ENCODE assay signal across 1 cellular context in genomic region chr1:26368486-26368885, GRCh38.
TF ChIP-seq lines count a peak whose summit lies in the region.

No MANE protein-coding gene starts in this region.

TF ChIP-seq in K562, 482 proteins besides CTCF, POLR2A, EP300 and RAD21:
- peak; percentile 62 for TF ChIP-seq RBM25 (IDR thresholded peaks at IDR 0.05; ENCODE audit: low read depth, low read length, severe bottlenecking)
- TF ChIP-seq ZNF121 (CRISPR knock-in tag; conservative IDR thresholded peaks at IDR 0.05), result peak; percentile 58
- TF ChIP-seq CBFA2T2 (conservative IDR thresholded peaks at IDR 0.05), result no peak
- TF ChIP-seq PREB (CRISPR knock-in tag; IDR thresholded peaks at IDR 0.05), result no peak
- peak; percentile 77 for TF ChIP-seq BCOR (IDR thresholded peaks at IDR 0.05)
- TF ChIP-seq KDM1A (IDR thresholded peaks at IDR 0.05), result peak in 1 of 2 experiments; percentile 31; a peak in 1 of 4 replicates
- TF ChIP-seq MNT (conservative IDR thresholded peaks at IDR 0.05), result no peak
- TF ChIP-seq CHD4 (IDR thresholded peaks at IDR 0.05; ENCODE audit: insufficient read depth, insufficient replicate concordance, low read depth, low read length, poor library complexity, severe bottlenecking), result peak; percentile 50
- TF ChIP-seq ELK1 (CRISPR knock-in tag; IDR thresholded peaks at IDR 0.05), result no peak
- TF ChIP-seq E2F6 (IDR thresholded peaks at IDR 0.05; ENCODE audit: borderline replicate concordance in 1 of 2, extremely low read depth in 1 of 2, insufficient read depth in 1 of 2, insufficient read length in 1 of 2, low read depth in 1 of 2, low read length in 1 of 2, poor library complexity in 1 of 2, severe bottlenecking in 1 of 2), result no peak
- no peak for TF ChIP-seq ZNF174 (CRISPR knock-in tag; IDR thresholded peaks at IDR 0.05)
- TF ChIP-seq ZNF586 (CRISPR knock-in tag; conservative IDR thresholded peaks at IDR 0.05), result no peak
- no peak for TF ChIP-seq ZC3H4 (CRISPR knock-in tag; IDR thresholded peaks at IDR 0.05; ENCODE audit: borderline replicate concordance)
- TF ChIP-seq ADNP (tag; IDR thresholded peaks at IDR 0.05), result 0 out of 2 replicates have a peak, but pooled peaks have one; percentile 25
- TF ChIP-seq HDAC3 (IDR thresholded peaks at IDR 0.05; ENCODE audit: borderline replicate concordance, partially characterized antibody), result no peak
TF ChIP-seq in K562: peak in this region for 6.
